In genomic region chr18:50266248-50266704, GRCh38 we compare ENCODE assay signal across 8 cellular contexts. TPM values are rescaled to one million over a fixed set of nuclear protein-coding genes. Genes with fewer than 3 reads are reported as not detected.
DNase-seq lines count a peak whose midpoint lies in the region; ATAC-seq, FAIRE-seq and TF ChIP-seq lines count a peak whose summit lies in the region.

Gene CFAP53 (minus strand): TSS chr18:50266495. CDS start chr18:50266404, 91 bp downstream.

- peaks cover 15% of the 10 kb centered on the region for H3K36me3 ChIP-seq in GM06990 (ENCODE audit: control insufficient read depth, insufficient read depth, low read length)
- H3K36me3 ChIP-seq in cardiac muscle cell = peaks cover 13% of the 10 kb centered on the region
- peaks cover 0 to 8% (median 0%) of the 10 kb centered on the region in 3 donors for H3K36me3 ChIP-seq in pancreas
- peaks cover 4 to 7% of the 10 kb centered on the region in 2 donors for H3K36me3 ChIP-seq in thyroid gland

- peak within 1 kb of the TSS; percentile 83 for H3K4me3 Mint-ChIP-seq in HFFc6
- peak within 1 kb of the TSS; percentile 89 for H3K4me3 Mint-ChIP-seq in activated naive CD8-positive, alpha-beta T cell

- 1% methylated on average over 36 to 37 of the region's 37 CpGs for WGBS in pancreas, 2 donors
- WGBS in thyroid gland, 2 donors = 0 to 1% methylated on average over 21 to 34 of the region's 37 CpGs

- no peaks in the 10 kb centered on the region for H3K27me3 ChIP-seq in GM06990 (replicated peaks; ENCODE audit: control insufficient read depth, insufficient read depth, low read length)
- H3K27me3 ChIP-seq in cardiac muscle cell = no peaks in the 10 kb centered on the region
- no peaks in the 10 kb centered on the region for H3K27me3 ChIP-seq in pancreas
- H3K27me3 ChIP-seq in thyroid gland = no peaks in the 10 kb centered on the region

- H3K4me1 ChIP-seq in cardiac muscle cell (ENCODE audit: low read depth) (no peaks in the 10 kb centered on the region), pancreas (peaks cover 0 to 4% (median 0%) of the 10 kb centered on the region in 3 donors), thyroid gland (peaks cover 0 to 5% of the 10 kb centered on the region in 2 donors)

- H3K36me3 Mint-ChIP-seq in HFFc6 (ENCODE audit: low read depth) = peaks cover 36% of the 10 kb centered on the region
- peaks cover 3% of the 10 kb centered on the region for H3K36me3 Mint-ChIP-seq in activated naive CD8-positive, alpha-beta T cell

- no peak within 1 kb of the TSS for H3K27ac ChIP-seq in cardiac muscle cell
- H3K27ac ChIP-seq in pancreas = peak within 1 kb of the TSS in 1 of 4 donors; percentile 29
- no peak within 1 kb of the TSS for H3K27ac ChIP-seq in thyroid gland

- H3K4me1 Mint-ChIP-seq in HFFc6 (ENCODE audit: low read depth) = peaks cover 18% of the 10 kb centered on the region
- peaks cover 20% of the 10 kb centered on the region for H3K4me1 Mint-ChIP-seq in activated naive CD8-positive, alpha-beta T cell (ENCODE audit: low read depth)

- H3K4me3 ChIP-seq in GM06990 (replicated peaks; ENCODE audit: low read depth, low read length) (peak within 1 kb of the TSS; percentile 73), cardiac muscle cell (peak within 1 kb of the TSS; percentile 57), pancreas (peak within 1 kb of the TSS; percentile 42 to 66 (median 60)), thyroid gland (replicated peaks in 1 of 3) (peak within 1 kb of the TSS; percentile 22 to 57 (median 37))

- TF ChIP-seq CTCF in GM06990 (IDR thresholded peaks at IDR 0.05; ENCODE audit: insufficient read depth, low read length, poor library complexity, severe bottlenecking) (no peak), HFFc6 (IDR thresholded peaks at IDR 0.05) (no peak), cardiac muscle cell (IDR thresholded peaks at IDR 0.05; ENCODE audit: low read depth, low read length) (no peak), pancreas (IDR thresholded peaks at IDR 0.05) (no peak), thyroid gland (IDR thresholded peaks at IDR 0.05) (no peak)

- H3K9me3 ChIP-seq in cardiac muscle cell (ENCODE audit: low read depth) = no peaks in the 10 kb centered on the region
- H3K9me3 ChIP-seq in pancreas = no peaks in the 10 kb centered on the region
- no peaks in the 10 kb centered on the region for H3K9me3 ChIP-seq in thyroid gland

- peak; percentile 100 for ATAC-seq in SK-N-SH treated with all-trans-retinoic acid at 6 μM for 48 hours
- ATAC-seq in pancreas = peak; percentile 97 to 99 (median 98)

- intact Hi-C loops in pancreas (cut with DNase I) = no loop called here
- intact Hi-C loops in thyroid gland (cut with DNase I) = no loop called here

- FAIRE-seq in pancreas (lab: Jason Lieb, UNC) = no peak

- peaks cover 2% of the 10 kb centered on the region; the same call in 1 of the 2 replicates for H3K27me3 Mint-ChIP-seq in HFFc6 (ENCODE audit: insufficient read depth)
- H3K27me3 Mint-ChIP-seq in activated naive CD8-positive, alpha-beta T cell = no peaks in the 10 kb centered on the region

- peak within 1 kb of the TSS; percentile 23 for H3K27ac Mint-ChIP-seq in HFFc6
- H3K27ac Mint-ChIP-seq in activated naive CD8-positive, alpha-beta T cell = peak within 1 kb of the TSS; percentile 76

- TF ChIP-seq POLR2A in thyroid gland (IDR thresholded peaks at IDR 0.05) = peak in 1 of 2 donors; percentile 58

- DNase-seq in GM06990 (ENCODE audit: extremely low read depth, insufficient read length) (peak; percentile 91), HFFc6 (peak; percentile 74), NAMALWA (ENCODE audit: low spot score) (peak; percentile 95), cardiac muscle cell (ENCODE audit: low read depth in 1 of 2, low spot score in 1 of 2) (peak; percentile 93 to 94), pancreas (peak; percentile 87 to 95 (median 90)), thyroid gland (peak; percentile 93 to 94)

- H3K9me3 Mint-ChIP-seq in HFFc6 = 0 out of 2 replicates have a peak, but pooled peaks cover 3% of the 10 kb centered on the region
- H3K9me3 Mint-ChIP-seq in activated naive CD8-positive, alpha-beta T cell (ENCODE audit: low read depth) = no peaks in the 10 kb centered on the region

TF ChIP-seq in SK-N-SH treated with all-trans-retinoic acid at 6 μM for 48 hours, 23 proteins besides CTCF, POLR2A, EP300 and RAD21:
- TF ChIP-seq TCF4 (CRISPR knock-in tag; IDR thresholded peaks at IDR 0.05; ENCODE audit: borderline replicate concordance) (no peak), TOX (CRISPR knock-in tag; IDR thresholded peaks at IDR 0.05; ENCODE audit: borderline replicate concordance) (no peak), PATZ1 (CRISPR knock-in tag; IDR thresholded peaks at IDR 0.05; ENCODE audit: borderline replicate concordance) (peak; percentile 94), OSR1 (CRISPR knock-in tag; IDR thresholded peaks at IDR 0.05) (no peak), POU6F1 (CRISPR knock-in tag; IDR thresholded peaks at IDR 0.05; ENCODE audit: borderline replicate concordance, low read depth) (0 out of 2 replicates have a peak, but pooled peaks have one; percentile 54)

RNA-seq across cellular contexts. Expression of gene CFAP53, which starts in this region (rescaled TPM):
- under 1 TPM in 3 of 6 experiments, not detected in 3; 0.10 to 0.17 (median 0.14) TPM for total RNA-seq in HFFc6 (2021; fragmentation: NEBNext Ultra II Directional; extraction: Animal tissue kit (Norgen Biotek cat#: 25700))
- total RNA-seq in cardiac muscle cell (0.56 and 3.9 TPM in 2 replicates), pancreas (1 to 10 TPM in 1 of 6 donors, under 1 TPM in 5; 0.25 to 1.5 (median 0.28) TPM), thyroid gland (1 to 10 TPM in 3 of 4 donors, not detected in 1; 1.2 to 2.7 (median 1.5) TPM)
- polyA plus RNA-seq in cardiac muscle cell (1.0 and 1.6 TPM in 2 replicates), pancreas (1 to 10 TPM; 1.2 to 1.3 TPM)

Comparison
In these comparisons a context has a peak if more than half of its experiments do, and no peak if none do; other contexts are left out.
1. Peak in DNase-seq in HFFc6; RNA of the gene not detected or under 1 TPM.